ENCODE assay signal across 8 cellular contexts in genomic region chr16:67241008-67241900, GRCh38. TPM values are rescaled to one million over a fixed set of nuclear protein-coding genes. Genes with fewer than 3 reads are reported as not detected.
DNase-seq lines count a peak whose midpoint lies in the region; ATAC-seq and TF ChIP-seq lines count a peak whose summit lies in the region.

No MANE protein-coding gene starts in this region.

- no peaks in the 10 kb centered on the region for H3K9me2 ChIP-seq in Loucy (replicated peaks; ENCODE audit: low read depth, low read length)

- H2AFZ ChIP-seq in Loucy (ENCODE audit: low read length) = no peak overlapping the region

- H3K9ac ChIP-seq in Loucy (ENCODE audit: low read depth, low read length, poor library complexity, severe bottlenecking) = peak overlapping the region; percentile 46

- ATAC-seq in HG03108 (IDR thresholded peaks at IDR 0.05; ENCODE audit: unreplicated experiment) (no peak), HG02759 (IDR thresholded peaks at IDR 0.05; ENCODE audit: unreplicated experiment) (no peak)

- H4K20me1 ChIP-seq in Loucy (ENCODE audit: insufficient read depth, low read length, poor library complexity, severe bottlenecking) = peaks cover 19% of the 10 kb centered on the region

- peaks cover 43% of the 10 kb centered on the region; the same call in 1 of the 2 replicates for H3K79me2 ChIP-seq in Loucy (ENCODE audit: insufficient read depth, low read length)

- H3K4me2 ChIP-seq in Loucy (ENCODE audit: low read depth, low read length, poor library complexity, severe bottlenecking) = peak overlapping the region; percentile 22

- H3K9me3 ChIP-seq in Loucy (ENCODE audit: insufficient read depth, low read depth, low read length) = no peaks in the 10 kb centered on the region

- H3K4me1 ChIP-seq in Loucy (ENCODE audit: insufficient read depth, low read length, poor library complexity, severe bottlenecking) = peaks cover 50% of the 10 kb centered on the region

- H3K4me3 ChIP-seq in Loucy (ENCODE audit: low read length, poor library complexity, severe bottlenecking) = no peak overlapping the region

- H3K36me3 ChIP-seq in Loucy (ENCODE audit: insufficient read depth, low read length) = peaks cover 18% of the 10 kb centered on the region; the same call in 1 of the 2 replicates

- DNase-seq in AG08396 (ENCODE audit: low spot score) (peak; percentile 86), lung microvascular endothelial cell (ENCODE audit: low read depth in 2 of 2) (peak; percentile 48 to 64), DMS 273 (lab: John Stamatoyannopoulos, UW; ENCODE audit: unreplicated experiment) (no peak), NCI-H2171 (lab: John Stamatoyannopoulos, UW) (no peak)

- no peaks in the 10 kb centered on the region for H3K27me3 ChIP-seq in Loucy (ENCODE audit: insufficient read depth, low read length, poor library complexity, severe bottlenecking)

- no peak for TF ChIP-seq CTCF in Loucy (conservative IDR thresholded peaks at IDR 0.05; ENCODE audit: low read length)

- peak overlapping the region; percentile 91 for H3K27ac ChIP-seq in cingulate gyrus (ENCODE audit: low read depth, low read length)

- H3F3A ChIP-seq in Loucy (ENCODE audit: low read depth) = peaks cover 8% of the 10 kb centered on the region

RNA-seq across cellular contexts. Expression of gene FHOD1, which starts 6.0 kb away (rescaled TPM):
- total RNA-seq in lung microvascular endothelial cell = 12.0 and 23.4 TPM in 2 replicates

RNA-seq across cellular contexts. Expression of gene SLC9A5, which starts 7.5 kb away (rescaled TPM):
- 0.22 and 0.60 TPM in 2 replicates for total RNA-seq in lung microvascular endothelial cell

RNA-seq across cellular contexts. Expression of gene TMEM208, which starts 14.3 kb away (rescaled TPM):
- total RNA-seq in lung microvascular endothelial cell = 24.4 and 29.2 TPM in 2 replicates

RNA-seq across cellular contexts. Expression of gene PLEKHG4, which starts 38.1 kb away (rescaled TPM):
- 5.8 and 10.2 TPM in 2 replicates for total RNA-seq in lung microvascular endothelial cell

RNA-seq across cellular contexts. Expression of gene ELMO3, which starts 42.3 kb away (rescaled TPM):
- 0.44 and 0.99 TPM in 2 replicates for total RNA-seq in lung microvascular endothelial cell

Comparison
In these comparisons a context has a peak if more than half of its experiments do, and no peak if none do; other contexts are left out.
1. DNase-seq: peak in AG08396 (single experiment) and lung microvascular endothelial cell (2 of 2); none in DMS 273 (single experiment) and NCI-H2171 (single experiment).